Comparison of ENCODE assay signal across 11 cellular contexts in genomic region chr9:129406278-129407225, GRCh38.
DNase-seq lines count a peak whose midpoint lies in the region; ATAC-seq and TF ChIP-seq lines count a peak whose summit lies in the region.
"Had no signal": no experiment of that assay in that cellular context is flagged by ENCODE, and none has a peak within 500 bp of the region (broad histone marks: within the 10 kb centered on the region; RNA-seq: fewer than 3 reads in every experiment).

No MANE protein-coding gene starts in this region.

- H3K4me3 ChIP-seq in Panc1 (ENCODE audit: low read depth in 2 of 2, low read length in 2 of 2) (no peak overlapping the region), hepatocyte (no peak overlapping the region), stomach (no peak overlapping the region)

- intact Hi-C loops in Panc1 (cut with micrococcal nuclease; ENCODE audit: unreplicated experiment) (no loop called here), stomach (cut with DNase I; ENCODE audit: low total_unique reads) (no loop called here)

- H3K27me3 ChIP-seq in Panc1 (ENCODE audit: control insufficient read depth, insufficient read depth, low read length) (no peaks in the 10 kb centered on the region), hepatocyte (no peaks in the 10 kb centered on the region), stomach (no peaks in the 10 kb centered on the region)

- H3K36me3 ChIP-seq in Panc1 (ENCODE audit: control insufficient read depth, insufficient read depth, low read length) (no peaks in the 10 kb centered on the region), hepatocyte (replicated peaks; ENCODE audit: insufficient read depth, low read depth) (no peaks in the 10 kb centered on the region), stomach (no peaks in the 10 kb centered on the region)

- no peak for TF ChIP-seq POLR2A in stomach (IDR thresholded peaks at IDR 0.05)

- WGBS in hepatocyte (ENCODE audit: low lambda C conversion rate, missing lambda C conversion rate), result 88% methylated on average over 25 of the region's 25 CpGs
- 55 to 71% (median 64%) methylated on average over 24 to 25 of the region's 25 CpGs for WGBS in stomach, 5 donors

- in situ Hi-C loops in Panc1 (cut with HindIII; ENCODE audit: low pct_unique_long_range_greater_than_20kb, low sequenced_read_pairs), result no loop called here

- DNase-seq in SIG-M5 treated with dmso at 0.1 percent for 504 hours (lab: John Stamatoyannopoulos, UW; ENCODE audit: unreplicated experiment) (peak; percentile 46), SIG-M5 (lab: John Stamatoyannopoulos, UW) (no peak), Panc1 (ENCODE audit: low read depth, low spot score) (no peak), hepatocyte (ENCODE audit: low spot score) (no peak), stomach (peak; percentile 67), hypothalamus (lab: John Stamatoyannopoulos, UW) (no peak), NCI-H1436 treated with DMSO at 0.1 percent for 48 hours (lab: John Stamatoyannopoulos, UW) (no peak)
- DNase-seq: immature natural killer cell, NCI-H1436, retina had no signal

- TF ChIP-seq EP300 in stomach (IDR thresholded peaks at IDR 0.05), result no peak

- H3K4me1 ChIP-seq in Panc1 (ENCODE audit: control insufficient read depth, insufficient read depth, low read length) (peaks cover 46% of the 10 kb centered on the region), hepatocyte (ENCODE audit: insufficient read depth) (peaks cover 60% of the 10 kb centered on the region), stomach (peaks cover 19 to 54% (median 53%) of the 10 kb centered on the region in 4 donors)

- peak; percentile 54; the same call in 1 of the 2 replicates for ATAC-seq in Panc1
- no peak for ATAC-seq in HG03432 (IDR thresholded peaks at IDR 0.05; ENCODE audit: unreplicated experiment)

- peak overlapping the region; percentile 69 for H3K27ac ChIP-seq in Panc1 (ENCODE audit: low read length)
- peak overlapping the region; percentile 91 for H3K27ac ChIP-seq in hepatocyte
- H3K27ac ChIP-seq in stomach, result no peak overlapping the region

- CTCF ChIA-PET in Panc1 (lab: Charles Lee), result no interaction called here

- no TSS peak for BruUV-seq in Panc1 (replicated peaks; lab: Mats Ljungman, UMichigan)

- no peak overlapping the region for H2AFZ ChIP-seq in hepatocyte

- TF ChIP-seq CTCF in Panc1 (IDR thresholded peaks at IDR 0.05) (no peak), hepatocyte (IDR thresholded peaks at IDR 0.05; ENCODE audit: poor library complexity) (no peak), stomach (IDR thresholded peaks at IDR 0.05) (no peak)

- H3K4me2 ChIP-seq in hepatocyte, result no peak overlapping the region

- POLR2A ChIA-PET in Panc1 (lab: Charles Lee), result no interaction called here

- H3K79me2 ChIP-seq in hepatocyte, result no peaks in the 10 kb centered on the region

- no peaks in the 10 kb centered on the region for H3K9me2 ChIP-seq in hepatocyte (replicated peaks; ENCODE audit: insufficient read depth)

- no peaks in the 10 kb centered on the region for H4K20me1 ChIP-seq in hepatocyte (ENCODE audit: insufficient read depth, poor library complexity, severe bottlenecking)

- H3K9me3 ChIP-seq in Panc1 (ENCODE audit: control insufficient read depth, insufficient read depth, low read depth, low read length), result no peaks in the 10 kb centered on the region
- H3K9me3 ChIP-seq in hepatocyte (ENCODE audit: low read depth), result no peaks in the 10 kb centered on the region
- no peaks in the 10 kb centered on the region for H3K9me3 ChIP-seq in stomach

Comparison
In these comparisons a context has a peak if more than half of its experiments do, and no peak if none do; other contexts are left out.
1. DNase-seq: peak in SIG-M5 treated with dmso at 0.1 percent for 504 hours (single experiment) and stomach (single experiment); none in SIG-M5 (single experiment), Panc1 (single experiment), hepatocyte (single experiment), hypothalamus (0 of 51) and NCI-H1436 treated with DMSO at 0.1 percent for 48 hours (single experiment).
2. H3K27ac ChIP-seq: peak in Panc1 (single experiment) and hepatocyte (single experiment); none in stomach (0 of 5).